ENCODE assay signal across 1 cellular context in the genomic region with DNA sequence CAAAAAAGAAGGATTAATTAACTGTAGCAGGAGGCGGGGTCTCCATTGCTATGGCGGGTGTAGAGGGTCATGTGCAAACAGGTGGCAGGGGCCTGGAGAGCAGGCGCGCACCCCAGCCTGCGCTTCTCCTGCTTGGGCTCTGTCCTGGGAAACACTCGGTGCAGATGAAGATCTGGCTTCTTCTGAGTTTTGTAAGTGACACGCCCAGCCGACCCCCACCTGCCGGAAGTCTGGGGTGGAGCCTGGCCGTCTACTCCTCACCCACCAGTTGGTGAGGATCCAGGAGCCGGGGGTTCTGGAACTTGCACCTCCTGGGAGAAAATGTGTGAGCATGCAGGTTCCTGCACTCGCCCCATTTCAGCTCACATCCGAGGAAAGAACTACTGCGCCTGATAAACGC.
TF ChIP-seq lines count a peak whose summit lies in the region.

No MANE protein-coding gene starts in this region.

TF ChIP-seq in HepG2, 621 proteins besides CTCF, POLR2A, EP300 and RAD21 (continued from another document):
- TF ChIP-seq EZH2 (conservative IDR thresholded peaks at IDR 0.05; ENCODE audit: low read depth, low read length) (0 out of 2 replicates have a peak, but pooled peaks have one; percentile 15), PLRG1 (conservative IDR thresholded peaks at IDR 0.05) (no peak), ZMYM3 (CRISPR knock-in tag; IDR thresholded peaks at IDR 0.05) (no peak)
TF ChIP-seq in HepG2: peak in this region for 1.
